1 cellular context compared by ENCODE assay signal in the genomic region with DNA sequence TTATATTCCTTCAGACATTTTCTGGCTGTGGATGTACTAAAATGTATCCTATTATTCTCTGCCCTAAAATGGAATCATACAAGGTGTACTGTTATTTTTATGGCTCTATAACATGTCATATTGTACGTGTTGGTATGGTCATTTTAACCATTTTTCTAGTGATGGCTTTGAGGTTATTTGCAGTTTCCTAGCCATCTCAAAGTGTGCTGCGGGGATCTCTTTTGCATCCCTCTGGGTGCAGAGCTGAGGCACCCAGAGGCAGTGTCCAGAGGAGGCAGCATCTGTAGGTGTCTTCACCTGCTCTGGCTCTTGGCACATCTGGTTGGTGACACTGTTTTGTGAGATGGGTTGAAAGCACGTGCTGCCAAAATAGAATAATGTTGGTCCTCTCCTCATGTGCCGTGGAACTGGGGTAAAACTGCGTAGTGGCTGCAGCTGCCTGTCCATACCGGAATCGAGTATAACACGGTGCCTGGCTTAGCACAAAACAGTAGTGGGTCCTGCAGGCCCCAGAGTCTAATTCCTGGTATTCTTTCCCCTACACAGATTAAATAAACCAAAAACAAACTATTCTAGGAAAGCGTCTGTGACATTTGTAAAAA.
TF ChIP-seq lines count a peak whose summit lies in the region.

No MANE protein-coding gene starts in this region.

TF ChIP-seq in HepG2, 621 proteins besides CTCF, POLR2A, EP300 and RAD21:
- TF ChIP-seq SSRP1 (CRISPR knock-in tag; IDR thresholded peaks at IDR 0.05) (0 out of 2 replicates have a peak, but pooled peaks have one; percentile 71), GATA4 (IDR thresholded peaks at IDR 0.05; ENCODE audit: borderline replicate concordance, low read depth) (0 out of 2 replicates have a peak, but pooled peaks have one; percentile 16), RBM22 (optimal IDR thresholded peaks at IDR 0.05; ENCODE audit: low read length) (peak; percentile 93), RBFOX2 (IDR thresholded peaks at IDR 0.05; ENCODE audit: low read depth, low read length) (peak; percentile 71), POLR2G (IDR thresholded peaks at IDR 0.05; ENCODE audit: low read depth, low read length) (peak; percentile 56), ZNF263 (CRISPR knock-in tag; IDR thresholded peaks at IDR 0.05) (no peak), EEA1 (CRISPR knock-in tag; IDR thresholded peaks at IDR 0.05; ENCODE audit: borderline replicate concordance) (no peak), PAF1 (CRISPR knock-in tag; IDR thresholded peaks at IDR 0.05) (peak; percentile 60; the same call in 1 of the 2 replicates), KDM2A (CRISPR knock-in tag; IDR thresholded peaks at IDR 0.05; ENCODE audit: borderline replicate concordance, low read depth) (0 out of 2 replicates have a peak, but pooled peaks have one; percentile 4)
